ENCODE assay signal across 18 cellular contexts in genomic region chr7:150945171-150945852, GRCh38. TPM values are rescaled to one million over a fixed set of nuclear protein-coding genes. Genes with fewer than 3 reads are reported as not detected.
A peak's percentile ranks its signal among the peaks of the same experiment; 100 is the strongest.
DNase-seq lines count a peak whose midpoint lies in the region; ATAC-seq and TF ChIP-seq lines count a peak whose summit lies in the region.
"Had no signal": no experiment of that assay in that cellular context is flagged by ENCODE, and none has a peak within 500 bp of the region (broad histone marks: within the 10 kb centered on the region; RNA-seq: fewer than 3 reads in every experiment).

No MANE protein-coding gene starts in this region.

- H3K4me1 ChIP-seq in A673 (ENCODE audit: insufficient read depth, low read length, poor library complexity, severe bottlenecking) (peaks cover 9% of the 10 kb centered on the region), HEK293 (ENCODE audit: control insufficient read depth, insufficient read depth, low read length) (no peaks in the 10 kb centered on the region), left ventricle myocardium inferior (peaks cover 61% of the 10 kb centered on the region)

- ATAC-seq in omental fat pad (ENCODE audit: low FRiP score), result no peak

- intact Hi-C loops in A673 (cut with micrococcal nuclease; ENCODE audit: unreplicated experiment) (no loop called here), left ventricle myocardium inferior (cut with micrococcal nuclease) (no loop called here)

- peak overlapping the region; percentile 42 for H3K27ac ChIP-seq in A673 (ENCODE audit: low read depth, low read length, poor library complexity, severe bottlenecking)
- no peak overlapping the region for H3K27ac ChIP-seq in HEK293 (ENCODE audit: extremely low read depth, low read depth, low read length)
- H3K27ac ChIP-seq in left ventricle myocardium inferior (replicated peaks), result peak overlapping the region; percentile 85
- H3K27ac ChIP-seq: vagina had no signal

- no peak for DNase-seq in A673 (ENCODE audit: low spot score)
- no peak for DNase-seq in left ventricle myocardium inferior
- DNase-seq in omental fat pad (ENCODE audit: low spot score), result peak; percentile 7
- no peak for DNase-seq in SHP77 treated with DMSO at 0.1 percent for 48 hours (lab: John Stamatoyannopoulos, UW)
- no peak for DNase-seq in NK-92 (lab: John Stamatoyannopoulos, UW; ENCODE audit: unreplicated experiment)
- DNase-seq in NCI-H82 treated with DMSO at 0.1 percent for 48 hours (lab: John Stamatoyannopoulos, UW; ENCODE audit: unreplicated experiment), result no peak
- no peak for DNase-seq in NCI-H2196 treated with DMSO at 0.1 percent for 48 hours (lab: John Stamatoyannopoulos, UW; ENCODE audit: unreplicated experiment)
- DNase-seq: activated CD4-positive, alpha-beta T cell treated with anti-CD3 and anti-CD28 coated beads, Interleukin-2, amount 50 U/mL, for 1 hour; activated gamma-delta T cell treated with Interleukin-2 at 50 U/mL for 16 hours; central memory CD4-positive, alpha-beta T cell; DMS79 treated with DMSO at 0.1 percent for 48 hours; KG1; NCI-H187; NCI-H69; RPMI8226; T1000 had no signal

- no peak for TF ChIP-seq CTCF in A673 (conservative IDR thresholded peaks at IDR 0.05; ENCODE audit: low read depth, low read length)
- TF ChIP-seq CTCF in HEK293 (tag by site-specific recombination; IDR thresholded peaks at IDR 0.05), result no peak
- no peak for TF ChIP-seq CTCF in left ventricle myocardium inferior (IDR thresholded peaks at IDR 0.05; ENCODE audit: borderline replicate concordance)
- TF ChIP-seq CTCF in omental fat pad (IDR thresholded peaks at IDR 0.05), result no peak

- BruUV-seq in A673 (replicated peaks; lab: Mats Ljungman, UMichigan), result no TSS peak

- H3K36me3 ChIP-seq in A673 (ENCODE audit: insufficient read depth, low read length, poor library complexity, severe bottlenecking) (no peaks in the 10 kb centered on the region), HEK293 (ENCODE audit: control insufficient read depth in 2 of 2, insufficient read depth in 1 of 2, low read length in 2 of 2) (no peaks in the 10 kb centered on the region), left ventricle myocardium inferior (peaks cover 6% of the 10 kb centered on the region)
- H3K36me3 ChIP-seq: vagina had no signal

- no peaks in the 10 kb centered on the region for H3K9me3 ChIP-seq in A673 (ENCODE audit: low read depth, low read length, poor library complexity, severe bottlenecking)
- no peaks in the 10 kb centered on the region for H3K9me3 ChIP-seq in HEK293 (ENCODE audit: control insufficient read depth, insufficient read depth, low read depth, low read length)
- no peaks in the 10 kb centered on the region for H3K9me3 ChIP-seq in left ventricle myocardium inferior (replicated peaks)
- H3K9me3 ChIP-seq: vagina had no signal

- POLR2A ChIA-PET in A673 (lab: Charles Lee; ENCODE audit: low non-redundant PET), result no interaction called here
- POLR2A ChIA-PET in HEK293 (lab: Yijun Ruan, JAX), result no interaction called here

- CTCF ChIA-PET in A673 (lab: Charles Lee), result interaction anchor here (0.6 to 1.1 kb wide), 2 partner anchors 47 to 66 kb away, joined by 3 read pairs; no protein-coding TSS in a partner anchor
- CTCF ChIA-PET in HEK293 (lab: Yijun Ruan, JAX), result interaction anchor here (0.7 to 1.4 kb wide), 2 partner anchors 18 to 73 kb away, joined by 3 to 5 read pairs; no protein-coding TSS in a partner anchor

- no peaks in the 10 kb centered on the region for H3K27me3 ChIP-seq in A673 (replicated peaks; ENCODE audit: insufficient read depth, low read depth, low read length, poor library complexity)
- peaks cover 50% of the 10 kb centered on the region for H3K27me3 ChIP-seq in left ventricle myocardium inferior (ENCODE audit: low read depth)
- H3K27me3 ChIP-seq: vagina had no signal

- H3K4me3 ChIP-seq in A673 (ENCODE audit: low read depth, low read length, poor library complexity, severe bottlenecking) (no peak overlapping the region), HEK293 (ENCODE audit: low read depth, low read length) (no peak overlapping the region), left ventricle myocardium inferior (no peak overlapping the region)
- H3K4me3 ChIP-seq: vagina had no signal

TF ChIP-seq in HEK293, 187 proteins besides CTCF, POLR2A, EP300 and RAD21:
- no peak for TF ChIP-seq ZNF548 (tag by site-specific recombination; IDR thresholded peaks at IDR 0.05)
- TF ChIP-seq ZIC2 (tag by site-specific recombination; IDR thresholded peaks at IDR 0.05), result peak; percentile 49; the same call in 1 of the 2 replicates
- TF ChIP-seq GLIS2 (tag by site-specific recombination; IDR thresholded peaks at IDR 0.05), result 0 out of 2 replicates have a peak, but pooled peaks have one; percentile 34

RNA-seq across cellular contexts. Expression of gene KCNH2, which starts 32.8 kb away (rescaled TPM):
- total RNA-seq in A673 (2021) (1.5 and 4.0 TPM in 2 replicates), left ventricle myocardium inferior (94.1 TPM), omental fat pad (under 1 TPM; 0.12 to 0.56 (median 0.47) TPM)

RNA-seq across cellular contexts. Expression of gene NOS3, which starts 45.5 kb away (rescaled TPM):
- total RNA-seq in A673 (2021) (0.75 and 1.4 TPM in 2 replicates), left ventricle myocardium inferior (12.6 TPM), omental fat pad (10 to 100 TPM; 11.2 to 75.3 (median 25.2) TPM)

Comparison
In these comparisons a context has a peak if more than half of its experiments do, and no peak if none do; other contexts are left out.
1. RNA of gene KCNH2, which starts 32.8 kb away (total RNA-seq): 94.1 TPM in left ventricle myocardium inferior (single experiment); 1.5 to 4.0 TPM in A673 and 0.12 to 0.56 TPM in omental fat pad; every median in the first group is over 10 times any median in the second.